Comparison of ENCODE assay signal across 23 cellular contexts in the genomic region with DNA sequence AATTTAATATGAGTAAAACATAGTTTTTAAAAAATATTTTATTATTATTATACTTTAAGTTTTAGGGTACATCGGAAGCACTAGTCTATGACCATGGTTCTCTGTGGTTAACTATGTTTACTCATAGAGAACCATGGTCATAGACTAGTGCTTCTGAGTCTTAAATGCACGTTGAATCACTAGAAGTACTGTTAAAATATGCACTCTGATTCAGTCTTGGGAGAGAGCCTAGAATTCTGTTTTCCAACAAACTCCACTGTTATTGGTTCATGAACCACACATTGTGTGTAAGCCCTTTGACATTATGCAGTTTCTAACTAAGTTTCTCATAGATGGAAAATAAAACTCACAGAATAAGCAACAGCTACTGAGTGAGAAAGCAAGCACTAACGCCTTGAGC.
DNase-seq lines count a peak whose midpoint lies in the region; ATAC-seq, FAIRE-seq and TF ChIP-seq lines count a peak whose summit lies in the region.
"Had no signal": no experiment of that assay in that cellular context is flagged by ENCODE, and none has a peak within 500 bp of the region (broad histone marks: within the 10 kb centered on the region; RNA-seq: fewer than 3 reads in every experiment).

No MANE protein-coding gene starts in this region.

- H3K79me2 ChIP-seq in GM23338 (replicated peaks; ENCODE audit: insufficient read depth) (no peaks in the 10 kb centered on the region), astrocyte (ENCODE audit: insufficient read depth, low read length) (no peaks in the 10 kb centered on the region)

- H3K36me3 ChIP-seq in GM23338 (ENCODE audit: insufficient read depth) (no peaks in the 10 kb centered on the region), astrocyte (ENCODE audit: insufficient read depth, low read length) (no peaks in the 10 kb centered on the region), gastroesophageal sphincter (no peaks in the 10 kb centered on the region)
- H3K36me3 ChIP-seq: BLaER1 treated with 17β-estradiol and CSF1 and Interleukin-3, amounts not matched to agents 10 nM and 100 nM; sigmoid colon; thoracic aorta had no signal

- H3K9me2 ChIP-seq in GM23338 (ENCODE audit: insufficient read depth) = no peaks in the 10 kb centered on the region

- H3K4me1 Mint-ChIP-seq in GM23338 (no peaks in the 10 kb centered on the region), astrocyte (ENCODE audit: low read depth, unreplicated experiment) (no peaks in the 10 kb centered on the region)
- H3K4me1 Mint-ChIP-seq: activated CD4-positive, alpha-beta memory T cell treated with anti-CD3 and anti-CD28 coated beads, Interleukin-2, amount 10 ng/mL, durations not matched to agents 7 days and 5 days; IgD-negative memory B cell; immature natural killer cell had no signal

- no peaks in the 10 kb centered on the region for H3K9me3 ChIP-seq in astrocyte (ENCODE audit: insufficient read depth, low read depth, low read length)
- no peaks in the 10 kb centered on the region for H3K9me3 ChIP-seq in gastroesophageal sphincter
- H3K9me3 ChIP-seq: BLaER1 treated with 17β-estradiol and CSF1 and Interleukin-3, amounts not matched to agents 10 nM and 100 nM; sigmoid colon; thoracic aorta had no signal

- no peak overlapping the region for H3K4me3 ChIP-seq in GM23338
- H3K4me3 ChIP-seq in astrocyte (ENCODE audit: insufficient read depth, low read depth, low read length) = no peak overlapping the region
- H3K4me3 ChIP-seq in gastroesophageal sphincter = no peak overlapping the region
- H3K4me3 ChIP-seq: BLaER1 treated with 17β-estradiol and CSF1 and Interleukin-3, amounts not matched to agents 10 nM and 100 nM; PC-9; sigmoid colon; thoracic aorta had no signal

- H3K27me3 ChIP-seq in GM23338 (ENCODE audit: insufficient read depth) (no peaks in the 10 kb centered on the region), astrocyte (ENCODE audit: insufficient read depth, low read length) (no peaks in the 10 kb centered on the region), gastroesophageal sphincter (no peaks in the 10 kb centered on the region)
- H3K27me3 ChIP-seq: BLaER1 treated with 17β-estradiol and CSF1 and Interleukin-3, amounts not matched to agents 10 nM and 100 nM; sigmoid colon had no signal

- ATAC-seq in GM23338 (no peak), gastroesophageal sphincter (peak; percentile 31), sciatic nerve (peak; percentile 71), HG03457 (IDR thresholded peaks at IDR 0.05; ENCODE audit: unreplicated experiment) (no peak)

- H2AFZ ChIP-seq in GM23338 (0 out of 2 replicates have a peak overlapping the region, but pooled peaks have one; percentile 73), astrocyte (ENCODE audit: low read depth, low read length) (no peak overlapping the region)
- H2AFZ ChIP-seq: PC-9 had no signal

- TF ChIP-seq POLR2A in gastroesophageal sphincter (IDR thresholded peaks at IDR 0.05) = no peak

- H3K4me1 ChIP-seq in GM23338 (ENCODE audit: insufficient read depth) = no peaks in the 10 kb centered on the region
- no peaks in the 10 kb centered on the region for H3K4me1 ChIP-seq in astrocyte (ENCODE audit: insufficient read depth, low read length)
- H3K4me1 ChIP-seq in gastroesophageal sphincter = no peaks in the 10 kb centered on the region
- H3K4me1 ChIP-seq: BLaER1 treated with 17β-estradiol and CSF1 and Interleukin-3, amounts not matched to agents 10 nM and 100 nM had no signal

- H3K36me3 Mint-ChIP-seq in GM23338 (ENCODE audit: low read depth) (no peaks in the 10 kb centered on the region), astrocyte (ENCODE audit: low read depth, unreplicated experiment) (no peaks in the 10 kb centered on the region)
- H3K36me3 Mint-ChIP-seq: IgD-negative memory B cell had no signal

- H3K27ac Mint-ChIP-seq in GM23338 (no peak overlapping the region), astrocyte (ENCODE audit: unreplicated experiment) (no peak overlapping the region)
- H3K27ac Mint-ChIP-seq: activated CD4-positive, alpha-beta memory T cell treated with anti-CD3 and anti-CD28 coated beads, Interleukin-2, amount 10 ng/mL, durations not matched to agents 7 days and 5 days; IgD-negative memory B cell; immature natural killer cell had no signal

- H3K27me3 Mint-ChIP-seq in GM23338 (ENCODE audit: insufficient read depth, low read depth, poor library complexity) (peaks cover 3% of the 10 kb centered on the region), astrocyte (ENCODE audit: low read depth, unreplicated experiment) (no peaks in the 10 kb centered on the region)
- H3K27me3 Mint-ChIP-seq: activated CD4-positive, alpha-beta memory T cell treated with anti-CD3 and anti-CD28 coated beads, Interleukin-2, amount 10 ng/mL, durations not matched to agents 7 days and 5 days; IgD-negative memory B cell had no signal

- H3K4me2 ChIP-seq in GM23338 (no peak overlapping the region), astrocyte (ENCODE audit: low read length) (no peak overlapping the region)
- H3K4me2 ChIP-seq: BLaER1 treated with 17β-estradiol and CSF1 and Interleukin-3, amounts not matched to agents 10 nM and 100 nM; PC-9 had no signal

- H4K20me1 ChIP-seq in GM23338 (replicated peaks; ENCODE audit: insufficient read depth) (no peaks in the 10 kb centered on the region), astrocyte (ENCODE audit: insufficient read depth, low read length) (no peaks in the 10 kb centered on the region)
- H4K20me1 ChIP-seq: BLaER1 treated with 17β-estradiol and CSF1 and Interleukin-3, amounts not matched to agents 10 nM and 100 nM had no signal

- intact Hi-C loops in sciatic nerve (cut with DNase I) (no loop called here), posterior vena cava (cut with DNase I) (no loop called here)

- FAIRE-seq in astrocyte (lab: Jason Lieb, UNC) = no peak
- FAIRE-seq: TTC549 had no signal

- H3K4me3 Mint-ChIP-seq in GM23338 = no peak overlapping the region
- no peak overlapping the region for H3K4me3 Mint-ChIP-seq in astrocyte (ENCODE audit: unreplicated experiment)
- H3K4me3 Mint-ChIP-seq: activated CD4-positive, alpha-beta memory T cell treated with anti-CD3 and anti-CD28 coated beads, Interleukin-2, amount 10 ng/mL, durations not matched to agents 7 days and 5 days; IgD-negative memory B cell; immature natural killer cell had no signal

- DNase-seq in GM23338 (ENCODE audit: low spot score) (no peak), astrocyte (ENCODE audit: low read depth) (peak; percentile 7), sciatic nerve (ENCODE audit: low spot score) (no peak), middle frontal gyrus (ENCODE audit: extremely low spot score, low spot score) (no peak), posterior vena cava (ENCODE audit: low spot score) (no peak), activated gamma-delta T cell treated with Interleukin-2 at 50 U/mL for 16 hours (no peak)
- DNase-seq: activated CD4-positive, alpha-beta memory T cell treated with anti-CD3 and anti-CD28 coated beads, Interleukin-2, amount 10 ng/mL, durations not matched to agents 7 days and 5 days; DMS153; glutamatergic neuron; immature natural killer cell; midbrain; MV-4-11; NCI-H524; nucleus accumbens; PC-9; sigmoid colon; stimulated activated CD4-positive, alpha-beta T cell treated with anti-CD3 and anti-CD28 coated beads, Interleukin-2, amount 100 ng/mL, for 48 hours had no signal

- no peak for TF ChIP-seq EP300 in gastroesophageal sphincter (IDR thresholded peaks at IDR 0.05)

- no peak overlapping the region for H3K9ac ChIP-seq in astrocyte (ENCODE audit: low read length)
- H3K9ac ChIP-seq: BLaER1 treated with 17β-estradiol and CSF1 and Interleukin-3, amounts not matched to agents 10 nM and 100 nM had no signal

- H3K9me3 Mint-ChIP-seq in GM23338 (no peaks in the 10 kb centered on the region), astrocyte (ENCODE audit: unreplicated experiment) (no peaks in the 10 kb centered on the region)

- no peaks in the 10 kb centered on the region for H3F3A ChIP-seq in GM23338 (replicated peaks; ENCODE audit: low read depth)

- TF ChIP-seq CTCF in GM23338 (conservative IDR thresholded peaks at IDR 0.05; ENCODE audit: low read depth in 2 of 2) (no peak), astrocyte (IDR thresholded peaks at IDR 0.05; ENCODE audit: insufficient read depth, low read depth, low read length) (no peak), gastroesophageal sphincter (IDR thresholded peaks at IDR 0.05) (no peak)

- WGBS in gastroesophageal sphincter (ENCODE audit: low coverage in 1 of 2), 2 donors = 24 to 50% methylated on average over 3 of the region's 3 CpGs

- H3K27ac ChIP-seq in GM23338 (ENCODE audit: low read depth) = no peak overlapping the region
- H3K27ac ChIP-seq in astrocyte (ENCODE audit: low read depth, low read length) = no peak overlapping the region
- H3K27ac ChIP-seq in gastroesophageal sphincter = no peak overlapping the region
- H3K27ac ChIP-seq: BLaER1 treated with 17β-estradiol and CSF1 and Interleukin-3, amounts not matched to agents 10 nM and 100 nM; PC-9; thoracic aorta had no signal

TF ChIP-seq in GM23338, 12 proteins besides CTCF, POLR2A, EP300 and RAD21 (continues in another document):
- TF ChIP-seq EZH2 (IDR thresholded peaks at IDR 0.05; ENCODE audit: low read depth, unreplicated experiment) (no peak), ZNF331 (CRISPR knock-in tag; IDR thresholded peaks at IDR 0.05; ENCODE audit: low read depth) (no peak)

Comparison
In these comparisons a context has a peak if more than half of its experiments do, and no peak if none do; other contexts are left out.
1. ATAC-seq: peak in gastroesophageal sphincter (single experiment) and sciatic nerve (single experiment); none in GM23338 (single experiment) and HG03457 (single experiment).